ENCODE assay signal across 1 cellular context in genomic region chr16:426906-427249, GRCh38.
TF ChIP-seq lines count a peak whose summit lies in the region.

No MANE protein-coding gene starts in this region.

TF ChIP-seq in H1, 55 proteins besides CTCF, POLR2A, EP300 and RAD21:
- no peak for TF ChIP-seq ZNF274 (IDR thresholded peaks at IDR 0.05; ENCODE audit: borderline replicate concordance, extremely low read depth, low read length)
- TF ChIP-seq CEBPB (IDR thresholded peaks at IDR 0.05; ENCODE audit: low read depth, low read length), result no peak
- TF ChIP-seq CTBP2 (IDR thresholded peaks at IDR 0.05; ENCODE audit: borderline replicate concordance, insufficient read depth, insufficient read length, low read length), result no peak
- no peak for TF ChIP-seq ATF3 (IDR thresholded peaks at IDR 0.05; ENCODE audit: insufficient read depth, low read depth, low read length)
- TF ChIP-seq TEAD4 (IDR thresholded peaks at IDR 0.05; ENCODE audit: low read depth, low read length), result no peak
- TF ChIP-seq CHD2 (IDR thresholded peaks at IDR 0.05; ENCODE audit: low read length), result no peak
- TF ChIP-seq CREB1 (IDR thresholded peaks at IDR 0.05), result no peak
- no peak for TF ChIP-seq ASH2L (IDR thresholded peaks at IDR 0.05; ENCODE audit: low read length)
- TF ChIP-seq SIRT6 (IDR thresholded peaks at IDR 0.05; ENCODE audit: low read length), result no peak
- TF ChIP-seq SIX5 (IDR thresholded peaks at IDR 0.05; ENCODE audit: low read depth, low read length), result no peak
- TF ChIP-seq POLR2AphosphoS5 (IDR thresholded peaks at IDR 0.05; ENCODE audit: low read depth, low read length), result no peak
